ENCODE assay signal across 1 cellular context in genomic region chr9:136886610-136887597, GRCh38.
TF ChIP-seq lines count a peak whose summit lies in the region.

No MANE protein-coding gene starts in this region.

TF ChIP-seq in HepG2, 621 proteins besides CTCF, POLR2A, EP300 and RAD21 (continued from another document and continues in another):
- TF ChIP-seq ZNF737 (CRISPR knock-in tag; IDR thresholded peaks at IDR 0.05; ENCODE audit: borderline replicate concordance) = 0 out of 2 replicates have a peak, but pooled peaks have one; percentile 43
- no peak for TF ChIP-seq TRIM22 (IDR thresholded peaks at IDR 0.05)
- TF ChIP-seq NR2F1 (CRISPR knock-in tag; IDR thresholded peaks at IDR 0.05) = peak in 1 of 2 experiments; percentile 33; a peak in 1 of 4 replicates
- TF ChIP-seq SOX5 (CRISPR knock-in tag; IDR thresholded peaks at IDR 0.05; ENCODE audit: borderline replicate concordance) = no peak
- 0 out of 2 replicates have a peak, but pooled peaks have one; percentile 42 for TF ChIP-seq ZNF225 (CRISPR knock-in tag; IDR thresholded peaks at IDR 0.05)
- TF ChIP-seq ZFP91 (CRISPR knock-in tag; IDR thresholded peaks at IDR 0.05; ENCODE audit: borderline replicate concordance) = peak; percentile 25; the same call in 1 of the 2 replicates
- TF ChIP-seq KLF15 (CRISPR knock-in tag; IDR thresholded peaks at IDR 0.05; ENCODE audit: borderline replicate concordance) = 0 out of 2 replicates have a peak, but pooled peaks have one; percentile 4
- no peak for TF ChIP-seq NCOR1 (IDR thresholded peaks at IDR 0.05; ENCODE audit: borderline replicate concordance, low read length)
- TF ChIP-seq ZNF44 (CRISPR knock-in tag; IDR thresholded peaks at IDR 0.05) = peak; percentile 83
- TF ChIP-seq ZNF496 (CRISPR knock-in tag; IDR thresholded peaks at IDR 0.05; ENCODE audit: insufficient replicate concordance) = no peak
- no peak for TF ChIP-seq DMAP1 (CRISPR knock-in tag; IDR thresholded peaks at IDR 0.05)
- no peak; the same call in 1 of the 2 replicates for TF ChIP-seq HOXA3 (CRISPR knock-in tag; IDR thresholded peaks at IDR 0.05)
- no peak for TF ChIP-seq CREBL2 (CRISPR knock-in tag; IDR thresholded peaks at IDR 0.05; ENCODE audit: borderline replicate concordance)
- 0 out of 2 replicates have a peak, but pooled peaks have one; percentile 51 for TF ChIP-seq ZNF331 (CRISPR knock-in tag; IDR thresholded peaks at IDR 0.05)
- TF ChIP-seq ZNF230 (CRISPR knock-in tag; IDR thresholded peaks at IDR 0.05) = peak; percentile 64; the same call in 1 of the 2 replicates
- no peak for TF ChIP-seq ZBTB33 (CRISPR knock-in tag; IDR thresholded peaks at IDR 0.05)
- TF ChIP-seq RBM39 (IDR thresholded peaks at IDR 0.05; ENCODE audit: low read depth, low read length, poor library complexity, severe bottlenecking) = no peak
- TF ChIP-seq MBNL3 (CRISPR knock-in tag; conservative IDR thresholded peaks at IDR 0.05) = no peak
- TF ChIP-seq HES4 (CRISPR knock-in tag; IDR thresholded peaks at IDR 0.05; ENCODE audit: borderline replicate concordance) = no peak; the same call in 1 of the 2 replicates
- no peak for TF ChIP-seq PHF5A (CRISPR knock-in tag; IDR thresholded peaks at IDR 0.05; ENCODE audit: low read depth, unreplicated experiment)
- no peak for TF ChIP-seq ZNF547 (CRISPR knock-in tag; IDR thresholded peaks at IDR 0.05)
- TF ChIP-seq SIN3A (IDR thresholded peaks at IDR 0.05; ENCODE audit: borderline replicate concordance, low read depth, low read length) = peak; percentile 43; the same call in 1 of the 2 replicates
- TF ChIP-seq TFAP4 (IDR thresholded peaks at IDR 0.05; ENCODE audit: borderline replicate concordance, low read depth) = no peak
- no peak for TF ChIP-seq XRCC5 (optimal IDR thresholded peaks at IDR 0.05; ENCODE audit: low read length)
- no peak for TF ChIP-seq ZFP82 (CRISPR knock-in tag; IDR thresholded peaks at IDR 0.05; ENCODE audit: borderline replicate concordance)
- TF ChIP-seq ZNF180 (CRISPR knock-in tag; IDR thresholded peaks at IDR 0.05; ENCODE audit: borderline replicate concordance, low read depth) = no peak
- no peak for TF ChIP-seq JDP2 (CRISPR knock-in tag; IDR thresholded peaks at IDR 0.05; ENCODE audit: borderline replicate concordance)
- no peak; the same call in 1 of the 2 replicates for TF ChIP-seq ZNF691 (CRISPR knock-in tag; IDR thresholded peaks at IDR 0.05; ENCODE audit: borderline replicate concordance, low read depth)
- TF ChIP-seq TAF1 (CRISPR knock-in tag; IDR thresholded peaks at IDR 0.05) = no peak
- TF ChIP-seq FOXK2 (IDR thresholded peaks at IDR 0.05) = no peak
- no peak for TF ChIP-seq RBAK (CRISPR knock-in tag; IDR thresholded peaks at IDR 0.05)
- no peak for TF ChIP-seq ZSCAN9 (CRISPR knock-in tag; IDR thresholded peaks at IDR 0.05; ENCODE audit: borderline replicate concordance)
- no peak for TF ChIP-seq ZNF773 (CRISPR knock-in tag; IDR thresholded peaks at IDR 0.05; ENCODE audit: borderline replicate concordance)
- no peak for TF ChIP-seq ZMYM3 (CRISPR knock-in tag; IDR thresholded peaks at IDR 0.05)
- no peak for TF ChIP-seq ZNF761 (CRISPR knock-in tag; conservative IDR thresholded peaks at IDR 0.05)
- no peak for TF ChIP-seq HDAC2 (CRISPR knock-in tag; IDR thresholded peaks at IDR 0.05)
- TF ChIP-seq FUBP1 (CRISPR knock-in tag; IDR thresholded peaks at IDR 0.05; ENCODE audit: borderline replicate concordance) = no peak
- no peak for TF ChIP-seq TBL1XR1 (IDR thresholded peaks at IDR 0.05; ENCODE audit: borderline replicate concordance, low read length, partially characterized antibody)
- TF ChIP-seq ZFP36 (IDR thresholded peaks at IDR 0.05; ENCODE audit: borderline replicate concordance, low read depth, low read length, partially characterized antibody) = no peak
- no peak; the same call in 1 of the 2 replicates for TF ChIP-seq PAX8 (CRISPR knock-in tag; IDR thresholded peaks at IDR 0.05; ENCODE audit: borderline replicate concordance)
- no peak for TF ChIP-seq HNF1A (IDR thresholded peaks at IDR 0.05; ENCODE audit: low read depth)
- no peak for TF ChIP-seq HNF1A (CRISPR knock-in tag; IDR thresholded peaks at IDR 0.05; ENCODE audit: borderline replicate concordance)
- TF ChIP-seq ARNT (IDR thresholded peaks at IDR 0.05) = no peak
- TF ChIP-seq HNRNPK (IDR thresholded peaks at IDR 0.05; ENCODE audit: low read depth, low read length, poor library complexity, severe bottlenecking) = no peak
- TF ChIP-seq ZNF343 (CRISPR knock-in tag; IDR thresholded peaks at IDR 0.05) = no peak
- TF ChIP-seq ETV5 (CRISPR knock-in tag; IDR thresholded peaks at IDR 0.05; ENCODE audit: borderline replicate concordance) = no peak
- no peak for TF ChIP-seq ZBTB25 (CRISPR knock-in tag; IDR thresholded peaks at IDR 0.05)
